Comparison of ENCODE assay signal across 25 cellular contexts in the genomic region with DNA sequence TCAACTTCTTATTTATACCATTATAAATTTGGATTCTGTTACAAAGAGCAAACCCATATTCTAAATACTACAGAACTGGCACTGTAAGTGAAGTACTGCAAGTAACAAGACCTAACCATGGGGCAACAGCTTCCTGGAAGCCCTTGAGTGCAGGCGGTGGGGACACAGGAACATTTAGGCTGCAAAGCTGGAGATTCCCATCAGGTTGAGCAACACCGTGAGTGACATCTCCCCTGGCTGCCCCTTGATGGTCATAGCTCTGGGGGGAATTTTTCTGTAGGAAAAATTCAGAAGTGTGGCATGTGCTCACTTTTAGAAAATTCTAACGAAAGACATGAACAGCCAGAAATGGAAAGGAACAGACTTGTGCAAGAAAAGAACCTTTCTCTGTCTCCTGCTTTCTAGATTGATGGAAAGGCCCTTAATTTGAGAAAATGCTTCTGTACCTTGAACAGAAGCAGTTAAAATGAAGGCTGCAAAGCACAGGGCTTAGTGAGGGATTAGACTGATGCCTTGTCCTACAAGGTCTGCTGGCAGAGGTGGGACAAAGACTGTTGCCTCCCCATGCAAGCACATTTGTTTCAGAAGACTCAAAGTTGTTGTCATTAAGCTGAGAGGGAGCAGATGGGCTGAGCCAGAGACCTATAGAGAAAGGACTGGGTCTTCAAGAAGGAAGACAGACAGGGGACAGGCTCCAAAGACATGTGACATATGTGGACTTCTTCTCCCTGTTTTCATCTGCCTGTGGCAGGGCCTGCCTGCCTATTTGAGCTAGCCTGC.
"Had no signal": no experiment of that assay in that cellular context is flagged by ENCODE, and none has a peak within 500 bp of the region (broad histone marks: within the 10 kb centered on the region; RNA-seq: fewer than 3 reads in every experiment).

No MANE protein-coding gene starts in this region.

- ATAC-seq: activated naive CD8-positive, alpha-beta T cell treated with anti-CD3 and anti-CD28 coated beads, Interleukin-2, amount 50 U/mL, for 24 hours; heart right ventricle; naive thymus-derived CD4-positive, alpha-beta T cell; right lobe of liver; T-cell had no signal

- H3K4me1 ChIP-seq: breast epithelium, right lobe of liver had no signal

- H3K36me3 ChIP-seq: breast epithelium, right lobe of liver, thoracic aorta, upper lobe of left lung, vagina had no signal

- H3K27me3 Mint-ChIP-seq: activated naive CD4-positive, alpha-beta T cell treated with anti-CD3 and anti-CD28 coated beads, Interleukin-2, amount 50 U/mL, for 24 hours; activated naive CD8-positive, alpha-beta T cell treated with anti-CD3 and anti-CD28 coated beads, Interleukin-2, amount 50 U/mL, for 24 hours; activated T-cell treated with anti-CD3 and anti-CD28 coated beads, Interleukin-2, amount 50 U/mL, for 24 hours; memory B cell; naive thymus-derived CD4-positive, alpha-beta T cell; progenitor cell of endocrine pancreas; T-cell had no signal

- H3K4me3 Mint-ChIP-seq: activated naive CD4-positive, alpha-beta T cell treated with anti-CD3 and anti-CD28 coated beads, Interleukin-2, amount 50 U/mL, for 24 hours; activated naive CD8-positive, alpha-beta T cell treated with anti-CD3 and anti-CD28 coated beads, Interleukin-2, amount 50 U/mL, for 24 hours; activated T-cell treated with anti-CD3 and anti-CD28 coated beads, Interleukin-2, amount 50 U/mL, for 24 hours; endodermal cell; memory B cell; T-cell had no signal

- H3K9me3 ChIP-seq: thoracic aorta, vagina had no signal

- H3K4me3 ChIP-seq: breast epithelium, esophagus squamous epithelium, heart right ventricle, right lobe of liver, thoracic aorta, upper lobe of left lung, vagina had no signal

- H3K27me3 ChIP-seq: breast epithelium, esophagus squamous epithelium, heart right ventricle, right lobe of liver, upper lobe of left lung, vagina had no signal

- H3K4me1 Mint-ChIP-seq: memory B cell had no signal

- H3K27ac ChIP-seq: breast epithelium, heart right ventricle, right lobe of liver, thoracic aorta, upper lobe of left lung, vagina had no signal

- DNase-seq: activated CD4-positive, alpha-beta T cell treated with anti-CD3 and anti-CD28 coated beads for 4 hours; activated CD4-positive, alpha-beta T cell treated with anti-CD3 and anti-CD28 coated beads, Interleukin-2, amount 50 U/mL, for 48 hours; activated CD8-positive, alpha-beta memory T cell treated with anti-CD3 and anti-CD28 coated beads, Interleukin-2, amount 50 U/mL, for 48 hours; activated gamma-delta T cell; activated naive CD8-positive, alpha-beta T cell treated with anti-CD3 and anti-CD28 coated beads, Interleukin-2, amount 50 U/mL, for 24 hours; activated T-cell treated with anti-CD3 and anti-CD28 coated beads, Interleukin-2, amount 50 U/mL, for 24 hours; amygdala; central memory CD4-positive, alpha-beta T cell; endodermal cell; esophagus squamous epithelium; foreskin melanocyte; heart right ventricle; midbrain; naive thymus-derived CD4-positive, alpha-beta T cell; right lobe of liver; stimulated activated CD4-positive, alpha-beta T cell treated with anti-CD3 and anti-CD28 coated beads, Interleukin-2, amount 100 ng/mL, for 48 hours; stimulated activated naive CD4-positive, alpha-beta T cell treated with Interleukin-2 at 50 U/mL for 16 hours; T-cell had no signal

- H3K27ac Mint-ChIP-seq: activated naive CD4-positive, alpha-beta T cell treated with anti-CD3 and anti-CD28 coated beads, Interleukin-2, amount 50 U/mL, for 24 hours; activated naive CD8-positive, alpha-beta T cell treated with anti-CD3 and anti-CD28 coated beads, Interleukin-2, amount 50 U/mL, for 24 hours; activated T-cell treated with anti-CD3 and anti-CD28 coated beads, Interleukin-2, amount 50 U/mL, for 24 hours; endodermal cell; memory B cell; progenitor cell of endocrine pancreas; T-cell had no signal
